ENCODE assay signal across 9 cellular contexts in the genomic region with DNA sequence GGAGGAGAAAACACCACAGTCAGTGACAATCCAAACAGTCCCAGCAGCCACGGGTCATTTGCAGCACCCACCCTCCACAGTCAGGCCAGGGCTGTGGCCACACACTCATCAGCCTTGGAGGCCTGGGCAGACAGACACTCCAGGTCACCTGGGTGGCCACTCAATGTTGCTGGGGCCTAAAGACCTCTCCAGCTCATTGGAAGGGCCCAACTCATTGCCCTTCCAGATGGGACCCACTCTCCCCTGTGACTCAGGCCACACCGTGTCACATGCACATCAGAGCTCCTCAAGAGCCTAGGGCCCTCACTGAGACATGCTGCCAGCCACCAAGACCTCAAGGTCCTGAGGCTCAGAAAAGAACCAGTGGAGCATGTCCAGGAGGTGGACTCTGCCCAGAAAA. TPM values are rescaled to one million over a fixed set of nuclear protein-coding genes. Genes with fewer than 3 reads are reported as not detected.
"Had no signal": no experiment of that assay in that cellular context is flagged by ENCODE, and none has a peak within 500 bp of the region (broad histone marks: within the 10 kb centered on the region; RNA-seq: fewer than 3 reads in every experiment).

No MANE protein-coding gene starts in this region.

- H3K4me3 ChIP-seq: GM23248, HAP-1 had no signal

- H3K4me1 ChIP-seq: HAP-1 had no signal

- DNase-seq: GM23248, GOT3, HFFc6 had no signal

- ATAC-seq: HCT116, HepG2 had no signal

- H3K36me3 ChIP-seq: HAP-1 had no signal

- H3K27ac ChIP-seq: GM23248, HL-60 had no signal

RNA-seq across cellular contexts. Expression of a gene that starts 22.4 kb away (rescaled TPM):
- total RNA-seq: GM23248, H4, H7, HepG2, HFFc6 had no signal
